Comparison of ENCODE assay signal across 15 cellular contexts in genomic region chr10:43093423-43094090, GRCh38. TPM values are rescaled to one million over a fixed set of nuclear protein-coding genes. Genes with fewer than 3 reads are reported as not detected.
DNase-seq lines count a peak whose midpoint lies in the region; ATAC-seq, FAIRE-seq and TF ChIP-seq lines count a peak whose summit lies in the region.
"Had no signal": no experiment of that assay in that cellular context is flagged by ENCODE, and none has a peak within 500 bp of the region (broad histone marks: within the 10 kb centered on the region; RNA-seq: fewer than 3 reads in every experiment).

No MANE protein-coding gene starts in this region.

- no peak overlapping the region for H3K4ac ChIP-seq in H1 (replicated peaks; ENCODE audit: insufficient read length, low read depth, low read length)

- no peak overlapping the region for H4K91ac ChIP-seq in H1 (replicated peaks; ENCODE audit: insufficient read length, low read length)

- no peaks in the 10 kb centered on the region for H3K27me3 ChIP-seq in Loucy (ENCODE audit: insufficient read depth, low read length, poor library complexity, severe bottlenecking)
- no peaks in the 10 kb centered on the region; a peak in 1 of 7 replicates for H3K27me3 ChIP-seq in H1 (replicated peaks in 1 of 4; ENCODE audit: control insufficient read depth in 3 of 4, extremely low read depth in 1 of 4, insufficient read depth in 3 of 4, low read length in 3 of 4)
- no peaks in the 10 kb centered on the region for H3K27me3 ChIP-seq in pancreas
- H3K27me3 ChIP-seq: transverse colon had no signal

- no peak overlapping the region for H3K4me2 ChIP-seq in Loucy (ENCODE audit: low read depth, low read length, poor library complexity, severe bottlenecking)
- no peak overlapping the region for H3K4me2 ChIP-seq in H1 (ENCODE audit: insufficient read depth in 1 of 2, low read depth in 2 of 2, low read length in 2 of 2)
- H3K4me2 ChIP-seq: PC-9 had no signal

- DNase-seq in NCI-H82 (lab: John Stamatoyannopoulos, UW) (peak; percentile 72), NCI-H82 treated with DMSO at 0.1 percent for 48 hours (lab: John Stamatoyannopoulos, UW; ENCODE audit: unreplicated experiment) (no peak), H1 (ENCODE audit: low read depth in 1 of 2, low spot score in 2 of 2) (no peak), pancreas (no peak)
- DNase-seq: activated CD8-positive, alpha-beta T cell treated with anti-CD3 and anti-CD28 coated beads for 36 hours; naive B cell; PC-9; stimulated activated CD4-positive, alpha-beta T cell treated with anti-CD3 and anti-CD28 coated beads, Interleukin-2, amount 100 ng/mL, for 48 hours; transverse colon had no signal

- H2AFZ ChIP-seq in Loucy (ENCODE audit: low read length) (no peak overlapping the region), H1 (ENCODE audit: low read length) (no peak overlapping the region)
- H2AFZ ChIP-seq: PC-9 had no signal

- intact Hi-C loops in pancreas (cut with DNase I), result no loop called here

- H4K8ac ChIP-seq in H1 (ENCODE audit: extremely low read depth, insufficient read depth, low read length), result no peak overlapping the region; the same call in 1 of the 2 replicates

- no peak overlapping the region for H3K18ac ChIP-seq in H1 (ENCODE audit: extremely low read depth, low read length)

- H3K9ac ChIP-seq in Loucy (ENCODE audit: low read depth, low read length, poor library complexity, severe bottlenecking) (no peak overlapping the region), H1 (replicated peaks in 1 of 4; ENCODE audit: extremely low read depth in 1 of 4, low read depth in 3 of 4, low read length in 3 of 4) (no peak overlapping the region)

- H3K36me3 ChIP-seq in Loucy (ENCODE audit: insufficient read depth, low read length), result no peaks in the 10 kb centered on the region
- H3K36me3 ChIP-seq in H1 (ENCODE audit: control insufficient read depth in 2 of 4, insufficient read depth in 4 of 4, low read length in 3 of 4), result no peaks in the 10 kb centered on the region
- no peaks in the 10 kb centered on the region for H3K36me3 ChIP-seq in pancreas
- H3K36me3 ChIP-seq: HAP-1, transverse colon had no signal

- H3K4me1 ChIP-seq in Loucy (ENCODE audit: insufficient read depth, low read length, poor library complexity, severe bottlenecking) (peaks cover 10% of the 10 kb centered on the region), H1 (replicated peaks in 1 of 4; ENCODE audit: control insufficient read depth in 3 of 4, insufficient read depth in 4 of 4, low read length in 3 of 4) (peaks cover 0 to 6% (median 3%) of the 10 kb centered on the region in 4 experiments; a peak in 2 of 7 replicates), pancreas (no peaks in the 10 kb centered on the region)
- H3K4me1 ChIP-seq: HAP-1, transverse colon had no signal

- H2BK20ac ChIP-seq in H1 (ENCODE audit: low read length), result no peak overlapping the region

- TF ChIP-seq RAD21 in H1 (IDR thresholded peaks at IDR 0.05 in 1 of 2, conservative IDR thresholded peaks at IDR 0.05 in 1 of 2; ENCODE audit: low read depth in 2 of 2, low read length in 2 of 2), result peak; percentile 47 to 61; a peak in 3 of 4 replicates

- CTCF ChIA-PET in H1 (lab: Charles Lee; ENCODE audit: partially characterized antibody), result interaction anchor here (0.7 to 8.0 kb wide), 13 partner anchors 9 to 340 kb away, joined by 3 to 50 read pairs (median 3); partner anchors contain the start of gene RET

- POLR2A ChIA-PET in H1 (lab: Charles Lee; ENCODE audit: partially characterized antibody), result no interaction called here

- FAIRE-seq in H1 (lab: Jason Lieb, UNC) (no peak), pancreas (lab: Jason Lieb, UNC) (no peak)
- FAIRE-seq: frontal cortex had no signal

- no peaks in the 10 kb centered on the region for H3K79me2 ChIP-seq in Loucy (ENCODE audit: insufficient read depth, low read length)
- H3K79me2 ChIP-seq in H1 (ENCODE audit: control insufficient read depth in 1 of 2, insufficient read depth in 2 of 2, low read length in 2 of 2), result no peaks in the 10 kb centered on the region

- TF ChIP-seq CTCF in Loucy (conservative IDR thresholded peaks at IDR 0.05; ENCODE audit: low read length) (peak; percentile 52), H1 (IDR thresholded peaks at IDR 0.05; ENCODE audit: control extremely low read depth in 1 of 3, insufficient read depth in 1 of 3, low read depth in 1 of 3, low read length in 3 of 3) (peak; percentile 21 to 48 (median 43); a peak in 2 of 4 replicates), pancreas (IDR thresholded peaks at IDR 0.05) (no peak)

- H2BK5ac ChIP-seq in H1 (ENCODE audit: low read depth, low read length), result no peak overlapping the region

- H4K5ac ChIP-seq in H1 (ENCODE audit: insufficient read length, low read depth, low read length), result no peak overlapping the region

- H3K23ac ChIP-seq in H1 (ENCODE audit: insufficient read length), result no peak overlapping the region

- no peak for TF ChIP-seq EP300 in H1 (IDR thresholded peaks at IDR 0.05; ENCODE audit: borderline replicate concordance in 1 of 2, low read depth in 2 of 2, low read length in 2 of 2)

- H3K23me2 ChIP-seq in H1 (ENCODE audit: low read depth, low read length), result no peaks in the 10 kb centered on the region

- no peak overlapping the region for H3K14ac ChIP-seq in H1 (ENCODE audit: insufficient read length)

- whole genome bisulfite sequencing in H1 (ENCODE audit: extremely low coverage in 1 of 2, insufficient coverage in 1 of 2, insufficient read length in 1 of 2, insufficient replicate concordance in 2 of 2, low coverage in 1 of 2, low lambda C conversion rate in 2 of 2, missing lambda C conversion rate in 1 of 2), 2 experiments, result 69% methylated on average over 11 of the region's 13 CpGs; no CpG with 5 or more reads in 1 of the 2 experiments
- 51 to 54% methylated on average over 13 of the region's 13 CpGs for WGBS in pancreas, 2 donors

- H4K20me1 ChIP-seq in Loucy (ENCODE audit: insufficient read depth, low read length, poor library complexity, severe bottlenecking) (no peaks in the 10 kb centered on the region), H1 (replicated peaks in 1 of 2; ENCODE audit: control insufficient read depth in 1 of 2, insufficient read depth in 2 of 2, low read length in 2 of 2) (peaks cover 0 to 3% of the 10 kb centered on the region in 2 experiments)

- no peak overlapping the region for H2BK15ac ChIP-seq in H1 (ENCODE audit: low read length)

- H3K56ac ChIP-seq in H1 (replicated peaks; ENCODE audit: insufficient read length, low read depth, low read length), result no peak overlapping the region

- H2BK120ac ChIP-seq in H1 (replicated peaks; ENCODE audit: low read depth, low read length), result no peak overlapping the region

- ATAC-seq in pancreas (peak in 3 of 4 donors; percentile 60 to 62 (median 61)), GM21367 (IDR thresholded peaks at IDR 0.05; ENCODE audit: unreplicated experiment) (no peak), HG03521 (IDR thresholded peaks at IDR 0.05; ENCODE audit: unreplicated experiment) (no peak), GM21528 (IDR thresholded peaks at IDR 0.05; ENCODE audit: low FRiP score, unreplicated experiment) (no peak)
- ATAC-seq: activated CD8-positive, alpha-beta T cell treated with anti-CD3 and anti-CD28 coated beads for 36 hours had no signal

- no peak for TF ChIP-seq POLR2A in H1 (IDR thresholded peaks at IDR 0.05; ENCODE audit: control extremely low read depth in 1 of 2, low read depth in 2 of 2, low read length in 2 of 2)

- H2AK5ac ChIP-seq in H1 (ENCODE audit: low read depth, low read length), result no peak overlapping the region

- H3K9me3 ChIP-seq in Loucy (ENCODE audit: insufficient read depth, low read depth, low read length) (no peaks in the 10 kb centered on the region), H1 (ENCODE audit: insufficient read depth in 2 of 2, low read depth in 1 of 2, low read length in 1 of 2) (no peaks in the 10 kb centered on the region), pancreas (no peaks in the 10 kb centered on the region)
- H3K9me3 ChIP-seq: HAP-1, transverse colon had no signal

- H3K4me3 ChIP-seq in Loucy (ENCODE audit: low read length, poor library complexity, severe bottlenecking), result no peak overlapping the region
- H3K4me3 ChIP-seq in H1 (ENCODE audit: extremely low read depth in 1 of 4, insufficient read depth in 2 of 4, low read depth in 3 of 4, low read length in 4 of 4), result no peak overlapping the region
- no peak overlapping the region for H3K4me3 ChIP-seq in pancreas
- H3K4me3 ChIP-seq: HAP-1, PC-9, transverse colon had no signal

- no peaks in the 10 kb centered on the region for H3F3A ChIP-seq in Loucy (ENCODE audit: low read depth)

- H2BK12ac ChIP-seq in H1 (ENCODE audit: low read depth, low read length), result no peak overlapping the region

- H3K79me1 ChIP-seq in H1 (ENCODE audit: low read depth, low read length), result no peaks in the 10 kb centered on the region

- H3K27ac ChIP-seq in H1 (ENCODE audit: low read depth, low read length), result no peak overlapping the region
- H3K27ac ChIP-seq in pancreas, result no peak overlapping the region
- H3K27ac ChIP-seq: PC-9, transverse colon had no signal

- H3K9me2 ChIP-seq in Loucy (replicated peaks; ENCODE audit: low read depth, low read length), result no peaks in the 10 kb centered on the region

TF ChIP-seq in H1, 55 proteins besides CTCF, POLR2A, EP300 and RAD21 (continues in another document):
- no peak for TF ChIP-seq HDAC6 (IDR thresholded peaks at IDR 0.05; ENCODE audit: low read depth, low read length)

RNA-seq across cellular contexts. Expression of gene RET, which starts 16.7 kb away (rescaled TPM):
- 8.4 TPM in 2 replicates for total RNA-seq in H1 (2021; fragmentation: NEBNext Ultra II Directional; extraction: Animal tissue kit (Norgen Biotek cat#: 25700))
- polyA plus RNA-seq in H1 (2011; rRNA removed) (6.7 and 10.4 TPM in 2 replicates), pancreas (1 to 10 TPM in 1 of 2 donors, under 1 TPM in 1; 0.87 to 1.1 TPM)
- 6.4 TPM for polyA plus RNA-seq in H1 (2011; cell fraction: cytosol; rRNA removed)
- 16.4 TPM for polyA plus RNA-seq in H1 (2011; cell fraction: nucleus; rRNA removed)
- polyA plus RNA-seq in H1 (2012, experiment 1 of 2), result 5.8 to 8.4 TPM (median 8.3 TPM) in 4 replicates
- polyA plus RNA-seq in H1 (2012, experiment 2 of 2), result 5.1 TPM
- polyA plus RNA-seq in H1 (2013, experiment 1 of 2), result 8.0 TPM
- 7.6 TPM for polyA plus RNA-seq in H1 (2013, experiment 2 of 2)
- polyA minus RNA-seq in H1 (2011; rRNA and poly(A)+ RNA removed), result 3.6 and 5.9 TPM in 2 replicates
- 7.3 TPM for polyA minus RNA-seq in H1 (2011; cell fraction: cytosol; rRNA and poly(A)+ RNA removed)
- 9.4 TPM for polyA minus RNA-seq in H1 (2011; cell fraction: nucleus; rRNA and poly(A)+ RNA removed)
- 1 to 10 TPM in 2 of 6 donors, under 1 TPM in 4; 0.32 to 4.4 (median 0.71) TPM for total RNA-seq in pancreas
- total RNA-seq: PC-9 had no signal

RNA-seq across cellular contexts. Expression of gene CSGALNACT2, which starts 44.7 kb away (rescaled TPM):
- total RNA-seq in H1 (2021; fragmentation: NEBNext Ultra II Directional; extraction: Animal tissue kit (Norgen Biotek cat#: 25700)), result 5.3 and 5.7 TPM in 2 replicates
- polyA plus RNA-seq in H1 (2011; rRNA removed) (1.8 and 2.6 TPM in 2 replicates), pancreas (1 to 10 TPM; 2.3 to 5.2 TPM)
- 3.2 TPM for polyA plus RNA-seq in H1 (2011; cell fraction: cytosol; rRNA removed)
- polyA plus RNA-seq in H1 (2011; cell fraction: nucleus; rRNA removed), result 1.9 TPM
- 2.4 to 4.0 TPM (median 2.7 TPM) in 4 replicates for polyA plus RNA-seq in H1 (2012, experiment 1 of 2)
- polyA plus RNA-seq in H1 (2012, experiment 2 of 2), result 0.38 TPM
- polyA plus RNA-seq in H1 (2013, experiment 1 of 2), result 5.4 TPM
- 5.1 TPM for polyA plus RNA-seq in H1 (2013, experiment 2 of 2)
- 3.4 and 4.1 TPM in 2 replicates for polyA minus RNA-seq in H1 (2011; rRNA and poly(A)+ RNA removed)
- 1.5 TPM for polyA minus RNA-seq in H1 (2011; cell fraction: cytosol; rRNA and poly(A)+ RNA removed)
- 5.9 TPM for polyA minus RNA-seq in H1 (2011; cell fraction: nucleus; rRNA and poly(A)+ RNA removed)
- 1 to 10 TPM; 3.1 to 8.6 (median 5.1) TPM for total RNA-seq in pancreas

Comparison
In these comparisons a context has a peak if more than half of its experiments do, and no peak if none do; other contexts are left out.
1. CTCF ChIP-seq: peak in Loucy (single experiment) and H1 (3 of 3); none in pancreas (0 of 4).
2. ATAC-seq: peak in pancreas (3 of 4); none in GM21367 (single experiment), HG03521 (single experiment) and GM21528 (single experiment).